ENCODE assay signal across 20 cellular contexts in genomic region chr15:93298901-93299300, GRCh38.
A peak's percentile ranks its signal among the peaks of the same experiment; 100 is the strongest.
DNase-seq lines count a peak whose midpoint lies in the region; ATAC-seq and TF ChIP-seq lines count a peak whose summit lies in the region.
"Had no signal": no experiment of that assay in that cellular context is flagged by ENCODE, and none has a peak within 500 bp of the region (broad histone marks: within the 10 kb centered on the region; RNA-seq: fewer than 3 reads in every experiment).

No MANE protein-coding gene starts in this region.

- H3K4ac ChIP-seq in trophoblast cell (ENCODE audit: low read depth, low read length) = no peak overlapping the region

- no peak overlapping the region for H2BK12ac ChIP-seq in trophoblast cell (ENCODE audit: low read length)

- in situ Hi-C loops in mammary epithelial cell (cut with MboI; ENCODE audit: low sequenced_read_pairs in 2 of 2) = no loop called here

- no peak overlapping the region for H3K18ac ChIP-seq in trophoblast cell (ENCODE audit: low read length)

- dilution Hi-C loops in mammary epithelial cell (cut with HindIII; ENCODE audit: low sequenced_read_pairs) = no loop called here

- H3K27ac ChIP-seq in mammary epithelial cell (ENCODE audit: insufficient read depth, low read depth, low read length) (no peak overlapping the region), trophoblast cell (ENCODE audit: low read depth, low read length) (no peak overlapping the region)
- H3K27ac ChIP-seq: A549, BLaER1 had no signal

- no peak overlapping the region for H2AFZ ChIP-seq in mammary epithelial cell (ENCODE audit: low read depth, low read length)
- H2AFZ ChIP-seq in trophoblast cell (ENCODE audit: insufficient read depth, low read length, poor library complexity) = no peak overlapping the region

- H3K79me2 ChIP-seq in mammary epithelial cell (ENCODE audit: insufficient read depth, low read length) = no peaks in the 10 kb centered on the region
- H3K79me2 ChIP-seq in trophoblast cell (ENCODE audit: control insufficient read depth, insufficient read depth, low read length, poor library complexity) = no peaks in the 10 kb centered on the region

- H3K4me1 ChIP-seq in mammary epithelial cell (ENCODE audit: insufficient read depth, low read length) (no peaks in the 10 kb centered on the region), trophoblast cell (ENCODE audit: control insufficient read depth in 1 of 2, insufficient read depth in 2 of 2, low read length in 2 of 2) (no peaks in the 10 kb centered on the region)
- H3K4me1 ChIP-seq: A549 had no signal

- H3K79me1 ChIP-seq in trophoblast cell (ENCODE audit: low read length) = no peaks in the 10 kb centered on the region

- 10% methylated on average over 8 of the region's 9 CpGs for WGBS in mammary epithelial cell (ENCODE audit: low coverage, missing lambda C conversion rate)
- no CpG with 5 or more reads among the region's 9 CpGs for WGBS in trophoblast cell (ENCODE audit: extremely low coverage, insufficient coverage, insufficient read length)

- intact Hi-C loops in Right ventricle myocardium superior (cut with DNase I) (no loop called here), Right ventricle myocardium inferior (cut with DNase I) (no loop called here), mammary epithelial cell (cut with micrococcal nuclease) (no loop called here)

- H3K4me2 ChIP-seq in mammary epithelial cell (ENCODE audit: insufficient read depth, low read depth, low read length) = no peak overlapping the region
- H3K4me2 ChIP-seq in trophoblast cell (ENCODE audit: low read length) = no peak overlapping the region
- H3K4me2 ChIP-seq: A549, BLaER1, SK-N-SH had no signal

- CTCF ChIA-PET in mammary epithelial cell (lab: Charles Lee; ENCODE audit: low non-redundant PET) = no interaction called here

- no peak overlapping the region for H3K14ac ChIP-seq in trophoblast cell (ENCODE audit: low read length)

- H3K9me3 ChIP-seq in mammary epithelial cell (replicated peaks; ENCODE audit: insufficient read depth, low read length) (peaks cover 5% of the 10 kb centered on the region), trophoblast cell (ENCODE audit: insufficient read depth, low read depth, low read length) (no peaks in the 10 kb centered on the region)
- H3K9me3 ChIP-seq: A549, SK-N-SH had no signal

- no peak for ATAC-seq in Right ventricle myocardium superior (ENCODE audit: poor library complexity)
- ATAC-seq in Right ventricle myocardium inferior = no peak
- ATAC-seq: A549; activated T-helper 17 cell treated with anti-CD3 and anti-CD28 coated beads, Interleukin-2, amount 50 U/mL, for 72 hours had no signal

- no peak overlapping the region for H3K23ac ChIP-seq in trophoblast cell (ENCODE audit: low read length)

- DNase-seq in Right ventricle myocardium superior (peak; percentile 51), Right ventricle myocardium inferior (ENCODE audit: missing footprints) (no peak), mammary epithelial cell (peak; percentile 28), occipital lobe (lab: John Stamatoyannopoulos, UW) (peak; percentile 45), SIG-M5 (lab: John Stamatoyannopoulos, UW) (no peak), trophoblast cell (no peak)
- DNase-seq in activated CD4-positive, CD25-positive, alpha-beta regulatory T cell treated with anti-CD3 and anti-CD28 coated beads, Interleukin-2, amount 50 U/mL, for 72 hours = no peak
- DNase-seq in stimulated activated CD4-positive, alpha-beta T cell treated with anti-CD3 and anti-CD28 coated beads, Interleukin-2, amount 100 ng/mL, for 48 hours = no peak
- DNase-seq: activated CD4-positive, alpha-beta T cell treated with anti-CD3 and anti-CD28 coated beads for 1 hour; activated naive CD8-positive, alpha-beta T cell treated with anti-CD3 and anti-CD28 coated beads, Interleukin-2, amount 10 ng/mL, durations not matched to agents 7 days and 5 days; Calu3; effector CD8-positive, alpha-beta T cell; NCI-H187 treated with DMSO at 0.1 percent for 48 hours; NCI-H774; SK-N-SH; stimulated activated CD4-positive, alpha-beta T cell treated with anti-CD3 and anti-CD28 coated beads, Interleukin-12 subunit alpha, Interleukin-12 subunit beta, amount 100 ng/mL, for 4 hours; stimulated activated CD8-positive, alpha-beta memory T cell treated with anti-CD3 and anti-CD28 coated beads, Interleukin-4, amount 100 ng/mL, for 48 hours had no signal

- H3K27me3 ChIP-seq in mammary epithelial cell (ENCODE audit: insufficient read depth, low read length) (no peaks in the 10 kb centered on the region), trophoblast cell (ENCODE audit: insufficient read depth, low read length) (no peaks in the 10 kb centered on the region)
- H3K27me3 ChIP-seq: BLaER1 had no signal

- no peak overlapping the region for H2BK120ac ChIP-seq in trophoblast cell (ENCODE audit: insufficient read depth, low read length, poor library complexity)

- no peak overlapping the region for H4K12ac ChIP-seq in trophoblast cell (ENCODE audit: low read depth, low read length)

- H2BK5ac ChIP-seq in trophoblast cell (ENCODE audit: low read depth, low read length, poor library complexity) = no peak overlapping the region

- H4K8ac ChIP-seq in trophoblast cell (ENCODE audit: low read depth, low read length) = no peak overlapping the region

- H3K9ac ChIP-seq in mammary epithelial cell (ENCODE audit: insufficient read depth, low read length) (no peak overlapping the region), trophoblast cell (ENCODE audit: low read length) (no peak overlapping the region)
- H3K9ac ChIP-seq: BLaER1, SK-N-SH had no signal

- H3K36me3 ChIP-seq in mammary epithelial cell (ENCODE audit: insufficient read depth, low read length) (no peaks in the 10 kb centered on the region), trophoblast cell (ENCODE audit: control insufficient read depth in 1 of 2, insufficient read depth in 2 of 2, low read length in 2 of 2) (no peaks in the 10 kb centered on the region)
- H3K36me3 ChIP-seq: BLaER1 had no signal

- H4K91ac ChIP-seq in trophoblast cell (ENCODE audit: low read depth, low read length) = no peak overlapping the region

- no peaks in the 10 kb centered on the region for H4K20me1 ChIP-seq in mammary epithelial cell (ENCODE audit: insufficient read depth, low read length)
- H4K20me1 ChIP-seq: BLaER1 had no signal

- no peak overlapping the region for H3K4me3 ChIP-seq in mammary epithelial cell (replicated peaks in 1 of 3; ENCODE audit: insufficient read depth in 1 of 3, low read depth in 2 of 3, low read length in 3 of 3)
- no peak overlapping the region for H3K4me3 ChIP-seq in trophoblast cell (ENCODE audit: low read depth, low read length)
- H3K4me3 ChIP-seq: A549, BLaER1 had no signal

- no TSS peak for BruUV-seq in mammary epithelial cell (replicated peaks; lab: Mats Ljungman, UMichigan)

- no peak overlapping the region for H2AK5ac ChIP-seq in trophoblast cell (ENCODE audit: low read length)

- TF ChIP-seq CTCF in mammary epithelial cell (conservative IDR thresholded peaks at IDR 0.05 in 1 of 2, IDR thresholded peaks at IDR 0.05 in 1 of 2; ENCODE audit: extremely low read depth in 1 of 2, insufficient read depth in 1 of 2, low read depth in 1 of 2, low read length in 2 of 2) = no peak

Comparison
In these comparisons a context has a peak if more than half of its experiments do, and no peak if none do; other contexts are left out.
1. DNase-seq: peak in Right ventricle myocardium superior (single experiment), mammary epithelial cell (single experiment) and occipital lobe (single experiment); none in Right ventricle myocardium inferior (single experiment), activated CD4-positive, CD25-positive, alpha-beta regulatory T cell treated with anti-CD3 and anti-CD28 coated beads, Interleukin-2, amount 50 U/mL, for 72 hours (single experiment), SIG-M5 (single experiment), stimulated activated CD4-positive, alpha-beta T cell treated with anti-CD3 and anti-CD28 coated beads, Interleukin-2, amount 100 ng/mL, for 48 hours (0 of 2) and trophoblast cell (0 of 2).